19 cellular contexts compared by ENCODE assay signal in the genomic region with DNA sequence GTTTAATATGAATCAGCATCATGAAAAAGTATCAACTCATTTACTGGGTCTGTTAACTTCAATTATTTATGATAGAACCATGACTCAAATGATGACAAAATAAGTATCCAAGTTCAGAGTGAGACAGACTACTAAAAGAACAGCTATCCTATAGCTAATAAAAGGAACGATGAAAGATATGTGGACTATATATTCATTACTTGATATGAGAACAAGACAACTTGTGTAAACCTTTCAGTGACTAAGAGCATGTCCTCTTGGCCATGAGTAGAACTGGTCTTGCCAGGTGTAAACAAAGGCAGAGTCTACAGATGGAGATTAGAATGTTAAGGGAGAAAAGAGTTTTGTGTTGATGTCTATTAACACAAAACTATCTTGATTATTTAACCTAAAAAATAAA.
DNase-seq lines count a peak whose midpoint lies in the region; ATAC-seq and TF ChIP-seq lines count a peak whose summit lies in the region.
"Had no signal": no experiment of that assay in that cellular context is flagged by ENCODE, and none has a peak within 500 bp of the region (broad histone marks: within the 10 kb centered on the region; RNA-seq: fewer than 3 reads in every experiment).

No MANE protein-coding gene starts in this region.

- no peaks in the 10 kb centered on the region for H3K79me2 ChIP-seq in GM23338 (replicated peaks; ENCODE audit: insufficient read depth)

- H2AFZ ChIP-seq in GM23338, result no peak overlapping the region

- H3K27ac Mint-ChIP-seq in GM23338 (peak overlapping the region; percentile 98), endodermal cell (peak overlapping the region; percentile 32), nephron (peak overlapping the region; percentile 60 to 84 (median 74))
- H3K27ac Mint-ChIP-seq in naive thymus-derived CD8-positive, alpha-beta T cell, result no peak overlapping the region
- H3K27ac Mint-ChIP-seq: CD4-positive, alpha-beta memory T cell; HFFc6 had no signal

- H3F3A ChIP-seq in GM23338 (replicated peaks; ENCODE audit: low read depth), result no peaks in the 10 kb centered on the region

- H3K9me3 Mint-ChIP-seq in GM23338 (no peaks in the 10 kb centered on the region), endodermal cell (no peaks in the 10 kb centered on the region), nephron (no peaks in the 10 kb centered on the region)
- H3K9me3 Mint-ChIP-seq in naive thymus-derived CD8-positive, alpha-beta T cell, result peaks cover 0 to 8% (median 0%) of the 10 kb centered on the region in 9 donors

- H3K4me2 ChIP-seq in GM23338, result peak overlapping the region; percentile 46
- H3K4me2 ChIP-seq: BLaER1 had no signal

- H3K4me3 Mint-ChIP-seq in GM23338 (peak overlapping the region; percentile 64), endodermal cell (no peak overlapping the region), nephron (no peak overlapping the region)
- H3K4me3 Mint-ChIP-seq in naive thymus-derived CD8-positive, alpha-beta T cell, result no peak overlapping the region
- H3K4me3 Mint-ChIP-seq: CD4-positive, alpha-beta memory T cell; HFFc6 had no signal

- no peak for TF ChIP-seq POLR2A in transverse colon (IDR thresholded peaks at IDR 0.05)

- H3K4me3 ChIP-seq in GM23338, result peak overlapping the region; percentile 4; the same call in 1 of the 2 replicates
- H3K4me3 ChIP-seq in MG63, result no peak overlapping the region
- H3K4me3 ChIP-seq in endodermal cell (ENCODE audit: low read length), result no peak overlapping the region
- H3K4me3 ChIP-seq in transverse colon, result no peak overlapping the region
- H3K4me3 ChIP-seq: BLaER1 had no signal

- H3K36me3 ChIP-seq in GM23338 (ENCODE audit: insufficient read depth) (no peaks in the 10 kb centered on the region), MG63 (no peaks in the 10 kb centered on the region), endodermal cell (ENCODE audit: control insufficient read depth, insufficient read depth, low read length) (no peaks in the 10 kb centered on the region), transverse colon (no peaks in the 10 kb centered on the region)
- H3K36me3 ChIP-seq: BLaER1 had no signal

- H3K27me3 ChIP-seq in GM23338 (ENCODE audit: insufficient read depth), result no peaks in the 10 kb centered on the region
- H3K27me3 ChIP-seq in MG63, result no peaks in the 10 kb centered on the region
- H3K27me3 ChIP-seq in endodermal cell (ENCODE audit: control insufficient read depth, insufficient read depth, low read length, poor library complexity, severe bottlenecking), result no peaks in the 10 kb centered on the region
- H3K27me3 ChIP-seq in transverse colon, result no peaks in the 10 kb centered on the region
- H3K27me3 ChIP-seq: BLaER1 had no signal

- H4K20me1 ChIP-seq in GM23338 (replicated peaks; ENCODE audit: insufficient read depth), result no peaks in the 10 kb centered on the region
- H4K20me1 ChIP-seq: BLaER1 had no signal

- H3K4me1 ChIP-seq in GM23338 (ENCODE audit: insufficient read depth), result peaks cover 46% of the 10 kb centered on the region
- H3K4me1 ChIP-seq in endodermal cell (ENCODE audit: control insufficient read depth, insufficient read depth, low read length), result no peaks in the 10 kb centered on the region
- H3K4me1 ChIP-seq in transverse colon, result peaks cover 0 to 10% (median 0%) of the 10 kb centered on the region in 4 donors
- H3K4me1 ChIP-seq: BLaER1 had no signal

- H3K9me2 ChIP-seq in GM23338 (ENCODE audit: insufficient read depth), result no peaks in the 10 kb centered on the region

- no peak for TF ChIP-seq EP300 in transverse colon (IDR thresholded peaks at IDR 0.05; ENCODE audit: low read depth)

- H3K9me3 ChIP-seq in MG63 (no peaks in the 10 kb centered on the region), endodermal cell (ENCODE audit: control insufficient read depth, low read length) (no peaks in the 10 kb centered on the region), transverse colon (no peaks in the 10 kb centered on the region)
- H3K9me3 ChIP-seq: BLaER1 had no signal

- H3K27ac ChIP-seq in GM23338 (ENCODE audit: low read depth) (peak overlapping the region; percentile 11), endodermal cell (ENCODE audit: low read depth, low read length) (no peak overlapping the region), transverse colon (no peak overlapping the region)
- H3K27ac ChIP-seq: BLaER1, RWPE1 had no signal

- 89% methylated on average over 1 of the region's 1 CpG; no CpG with 5 or more reads in 1 of the 2 experiments for WGBS in endodermal cell (ENCODE audit: insufficient coverage in 1 of 2, insufficient read length in 1 of 2), 2 experiments
- WGBS in transverse colon (ENCODE audit: low coverage in 1 of 2), 2 donors, result 42 to 56% methylated on average over 1 of the region's 1 CpG

- in situ Hi-C loops in transverse colon (cut with MboI; ENCODE audit: low pct_ligation_motif_present in 1 of 4, low pct_unique_long_range_greater_than_20kb in 1 of 4, low sequenced_read_pairs in 3 of 4), result no loop called here

- H3K27me3 Mint-ChIP-seq in GM23338 (ENCODE audit: insufficient read depth, low read depth, poor library complexity), result peaks cover 1% of the 10 kb centered on the region
- H3K27me3 Mint-ChIP-seq in endodermal cell (ENCODE audit: insufficient read depth), result no peaks in the 10 kb centered on the region
- H3K27me3 Mint-ChIP-seq in nephron (ENCODE audit: low read depth), result no peaks in the 10 kb centered on the region
- H3K27me3 Mint-ChIP-seq in naive thymus-derived CD8-positive, alpha-beta T cell, result no peaks in the 10 kb centered on the region
- H3K27me3 Mint-ChIP-seq: CD4-positive, alpha-beta memory T cell had no signal

- H3K4me1 Mint-ChIP-seq in GM23338, result peaks cover 55% of the 10 kb centered on the region
- H3K4me1 Mint-ChIP-seq in endodermal cell, result peaks cover 21% of the 10 kb centered on the region
- H3K4me1 Mint-ChIP-seq in nephron, result peaks cover 51% of the 10 kb centered on the region
- H3K4me1 Mint-ChIP-seq in naive thymus-derived CD8-positive, alpha-beta T cell, result peaks cover 0 to 7% (median 1%) of the 10 kb centered on the region in 4 donors
- H3K4me1 Mint-ChIP-seq: CD4-positive, alpha-beta memory T cell had no signal

- H3K36me3 Mint-ChIP-seq in GM23338 (ENCODE audit: low read depth) (no peaks in the 10 kb centered on the region; the same call in 2 of the 3 replicates), endodermal cell (ENCODE audit: low read depth) (no peaks in the 10 kb centered on the region), nephron (ENCODE audit: low read depth) (no peaks in the 10 kb centered on the region)
- peaks cover 4 to 19% (median 11%) of the 10 kb centered on the region in 3 donors for H3K36me3 Mint-ChIP-seq in naive thymus-derived CD8-positive, alpha-beta T cell

- intact Hi-C loops in transverse colon (cut with DNase I; ENCODE audit: low total_unique reads), result no loop called here

- POLR2A ChIA-PET in naive thymus-derived CD8-positive, alpha-beta T cell (lab: Charles Lee), result no interaction called here

- DNase-seq in GM23338 (ENCODE audit: low spot score) (no peak), MG63 (peak; percentile 18), endodermal cell (no peak), transverse colon (no peak)
- no peak for DNase-seq in naive thymus-derived CD8-positive, alpha-beta T cell
- DNase-seq: CD4-positive, alpha-beta memory T cell; DMS153; GOT3; HFFc6; Kasumi-1; NCI-H1105; NCI-H1694 treated with DMSO at 0.1 percent for 48 hours; NCI-H510A treated with DMSO at 0.1 percent for 48 hours; SIG-M5 had no signal

- ATAC-seq in GM23338 (peak; percentile 43; the same call in 1 of the 3 replicates), GM19035 (IDR thresholded peaks at IDR 0.05; ENCODE audit: unreplicated experiment) (no peak)
- no peak for ATAC-seq in naive thymus-derived CD8-positive, alpha-beta T cell
- ATAC-seq: SK-N-SH treated with all-trans-retinoic acid at 6 μM for 48 hours had no signal

- TF ChIP-seq CTCF in GM23338 (conservative IDR thresholded peaks at IDR 0.05; ENCODE audit: low read depth in 2 of 2) (no peak), endodermal cell (conservative IDR thresholded peaks at IDR 0.05) (no peak), nephron (IDR thresholded peaks at IDR 0.05; ENCODE audit: unreplicated experiment in 3 of 3) (no peak), transverse colon (IDR thresholded peaks at IDR 0.05) (no peak)

- no peak overlapping the region for H3K9ac ChIP-seq in endodermal cell (ENCODE audit: extremely low read depth, low read length, poor library complexity, severe bottlenecking)
- H3K9ac ChIP-seq: BLaER1 had no signal

Comparison
In these comparisons a context has a peak if more than half of its experiments do, and no peak if none do; other contexts are left out.
1. H3K27ac Mint-ChIP-seq: peak in GM23338 (single experiment), endodermal cell (single experiment) and nephron (3 of 3); none in naive thymus-derived CD8-positive, alpha-beta T cell (0 of 10).